Comparison of ENCODE assay signal across 11 cellular contexts in genomic region chr5:1939256-1939655, GRCh38. TPM values are rescaled to one million over a fixed set of nuclear protein-coding genes. Genes with fewer than 3 reads are reported as not detected.
"Had no signal": no experiment of that assay in that cellular context is flagged by ENCODE, and none has a peak within 500 bp of the region (broad histone marks: within the 10 kb centered on the region; RNA-seq: fewer than 3 reads in every experiment).

No MANE protein-coding gene starts in this region.

- H2AFZ ChIP-seq: GM23248 had no signal

- H3K4me3 ChIP-seq: GM23248, HAP-1 had no signal

- ATAC-seq: HCT116, HepG2 had no signal

- H3K9ac ChIP-seq: GM23248 had no signal

- H3K36me3 Mint-ChIP-seq: IgD-negative memory B cell had no signal

- H3K9me3 ChIP-seq: HAP-1 had no signal

- H3K36me3 ChIP-seq: HAP-1 had no signal

- H3K4me1 ChIP-seq: HAP-1 had no signal

- H3K4me3 Mint-ChIP-seq: HFFc6, IgD-negative memory B cell had no signal

- H3K27ac Mint-ChIP-seq: HFFc6 had no signal

- DNase-seq: GM23248, GOT3, H7, HFFc6 had no signal

- H3K27ac ChIP-seq: GM23248, HL-60 had no signal

RNA-seq across cellular contexts. Expression of gene IRX4, which starts 56.5 kb away (rescaled TPM):
- total RNA-seq: GM23248, H4, HepG2, HFFc6, HT1080 had no signal
- polyA plus RNA-seq: GM23248, HepG2, IgD-negative memory B cell had no signal
